In the genomic region with DNA sequence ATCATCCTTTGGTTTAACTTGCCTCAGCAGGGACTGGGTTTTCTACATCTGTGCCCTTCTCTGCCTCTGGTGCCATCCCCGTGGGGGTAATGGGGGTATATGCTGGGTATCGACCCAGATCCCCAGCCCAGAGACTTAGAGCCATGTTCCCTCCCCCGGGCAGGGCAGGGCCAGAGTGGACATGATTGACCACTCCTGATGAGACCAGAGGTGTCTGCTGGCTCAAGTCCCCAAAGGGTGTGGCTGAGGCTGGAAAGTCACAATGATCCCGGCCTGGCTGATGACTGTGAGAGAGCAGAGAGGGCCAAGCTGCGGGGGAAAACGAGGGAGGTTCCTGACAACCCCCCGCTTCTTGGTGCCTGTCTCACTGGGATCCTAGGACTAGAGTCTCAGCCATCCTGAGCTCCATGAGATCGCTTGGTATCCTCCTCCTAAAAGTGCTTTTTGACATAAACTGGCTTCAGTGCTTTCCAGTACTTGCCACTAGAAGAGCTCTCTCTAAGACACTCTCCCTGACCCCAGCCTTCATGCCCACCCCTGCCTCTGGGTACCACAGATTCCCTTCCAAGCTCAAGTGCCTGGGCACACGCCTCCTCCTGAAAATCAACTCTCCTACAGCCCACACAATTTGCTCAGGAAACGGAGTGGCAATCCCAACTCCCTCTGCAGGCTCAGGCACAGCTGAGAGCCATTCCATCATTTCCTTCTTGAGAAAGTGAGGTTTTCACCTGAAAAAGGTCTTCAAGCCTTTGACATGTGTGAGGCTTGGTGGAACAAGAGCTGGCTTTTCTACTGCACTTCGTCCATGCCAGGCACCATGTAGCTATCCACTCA, we compare ENCODE assay signal across 22 cellular contexts. TPM values are rescaled to one million over a fixed set of nuclear protein-coding genes. Genes with fewer than 3 reads are reported as not detected.
A peak's percentile ranks its signal among the peaks of the same experiment; 100 is the strongest.
DNase-seq lines count a peak whose midpoint lies in the region; ATAC-seq, FAIRE-seq and TF ChIP-seq lines count a peak whose summit lies in the region.
"Had no signal": no experiment of that assay in that cellular context is flagged by ENCODE, and none has a peak within 500 bp of the region (broad histone marks: within the 10 kb centered on the region; RNA-seq: fewer than 3 reads in every experiment).

No MANE protein-coding gene starts in this region.

- H4K20me1 ChIP-seq in H9 (ENCODE audit: control insufficient read depth, insufficient read depth, insufficient read length) (no peaks in the 10 kb centered on the region), GM12878 (ENCODE audit: control insufficient read depth, insufficient read depth) (no peaks in the 10 kb centered on the region)

- DNase-seq in H9 (no peak), GM12878 (ENCODE audit: low read depth, low spot score) (no peak), lung (ENCODE audit: low spot score) (peak; percentile 27), tibial artery (no peak), RPMI8226 (no peak)
- DNase-seq in stimulated activated CD8-positive, alpha-beta memory T cell treated with anti-CD3 and anti-CD28 coated beads, Interleukin-4, amount 100 ng/mL, for 48 hours = no peak
- DNase-seq: ACHN, DMS 273 treated with DMSO at 0.1 percent for 48 hours, DND-41, KBM-7, NCI-H1417, NCI-H187, NCI-H2107, NCI-H2227 treated with DMSO at 0.1 percent for 48 hours, NCI-H524, NCI-H82, SHP77 treated with DMSO at 0.1 percent for 48 hours had no signal

- H3K27me3 ChIP-seq in H9 (ENCODE audit: insufficient read depth, low read length) = no peaks in the 10 kb centered on the region
- H3K27me3 ChIP-seq in GM12878 (replicated peaks in 1 of 2; ENCODE audit: control insufficient read depth in 2 of 2, insufficient read depth in 2 of 2, low read length in 1 of 2) = no peaks in the 10 kb centered on the region
- H3K27me3 ChIP-seq in lung (ENCODE audit: control insufficient read depth, insufficient read depth) = no peaks in the 10 kb centered on the region
- H3K27me3 ChIP-seq in tibial artery = peaks cover 0 to 13% of the 10 kb centered on the region in 2 donors

- H3T11ph ChIP-seq in H9 (ENCODE audit: low read length) = no peak overlapping the region

- no peak overlapping the region; a peak in 1 of 5 replicates for H3K4me3 Mint-ChIP-seq in H9
- no peak overlapping the region for H3K4me3 Mint-ChIP-seq in stimulated activated memory B cell treated with anti-CD40 and anti-IgM and Interleukin-4, amounts not matched to agents 10 μg/mL and 1 μg/mL and 100 μg/mL, for 72 hours

- no peaks in the 10 kb centered on the region; a peak in 2 of 5 replicates for H3K9me3 Mint-ChIP-seq in H9
- peaks cover 1% of the 10 kb centered on the region for H3K9me3 Mint-ChIP-seq in stimulated activated memory B cell treated with anti-CD40 and anti-IgM and Interleukin-4, amounts not matched to agents 10 μg/mL and 1 μg/mL and 100 μg/mL, for 72 hours

- no peak overlapping the region for H2BK120ac ChIP-seq in H9 (ENCODE audit: low read depth, low read length, poor library complexity, severe bottlenecking)

- H3K23me2 ChIP-seq in H9 (ENCODE audit: insufficient read length, low read depth, low read length, poor library complexity, severe bottlenecking) = no peaks in the 10 kb centered on the region

- no peaks in the 10 kb centered on the region; the same call in 1 of the 2 replicates for H3K27me3 Mint-ChIP-seq in H9 (ENCODE audit: low read depth)
- no peaks in the 10 kb centered on the region for H3K27me3 Mint-ChIP-seq in stimulated activated memory B cell treated with anti-CD40 and anti-IgM and Interleukin-4, amounts not matched to agents 10 μg/mL and 1 μg/mL and 100 μg/mL, for 72 hours

- no peak overlapping the region for H2BK15ac ChIP-seq in H9 (ENCODE audit: low read depth, low read length)

- H2AFZ ChIP-seq in H9 (ENCODE audit: low read length) (no peak overlapping the region), GM12878 (ENCODE audit: control insufficient read depth, low read depth, low read length) (no peak overlapping the region)

- no peak overlapping the region for H3K23ac ChIP-seq in H9 (ENCODE audit: insufficient read length, low read depth, low read length)

- H3K36me3 ChIP-seq in GM12878 (ENCODE audit: control insufficient read depth in 2 of 2, insufficient read depth in 2 of 2, low read length in 1 of 2) = no peaks in the 10 kb centered on the region
- H3K36me3 ChIP-seq in lung (ENCODE audit: control insufficient read depth in 2 of 2, insufficient read depth in 2 of 2, low read length in 2 of 2) = no peaks in the 10 kb centered on the region
- H3K36me3 ChIP-seq in tibial artery = no peaks in the 10 kb centered on the region

- intact Hi-C loops in GM12878 (cut with micrococcal nuclease; ENCODE audit: unreplicated experiment) (loop anchor here (2.0 to 5.0 kb wide), 2 partner anchors 60 to 171 kb away; no protein-coding TSS in a partner anchor), tibial artery (cut with DNase I; ENCODE audit: low total_unique reads) (no loop called here)

- H3K79me1 ChIP-seq in H9 (ENCODE audit: insufficient read depth, low read depth, low read length, poor library complexity, severe bottlenecking) = no peaks in the 10 kb centered on the region

- no peaks in the 10 kb centered on the region for H3K9me3 ChIP-seq in H9 (ENCODE audit: control insufficient read depth, low read depth, low read length)
- no peaks in the 10 kb centered on the region for H3K9me3 ChIP-seq in GM12878 (replicated peaks; ENCODE audit: control insufficient read depth, insufficient read depth, low read length)
- peaks cover 0 to 2% of the 10 kb centered on the region in 2 donors for H3K9me3 ChIP-seq in lung (ENCODE audit: control insufficient read depth in 2 of 2, insufficient read depth in 1 of 2, low read length in 1 of 2)
- H3K9me3 ChIP-seq in tibial artery = no peaks in the 10 kb centered on the region

- H3K4me2 ChIP-seq in H9 (ENCODE audit: insufficient read depth, insufficient read length, low read length) (no peak overlapping the region), GM12878 (ENCODE audit: control insufficient read depth, insufficient read depth) (peak overlapping the region; percentile 70; the same call in 1 of the 2 replicates)

- H4K8ac ChIP-seq in H9 (replicated peaks; ENCODE audit: insufficient read length, low read depth, low read length) = no peak overlapping the region

- H3K4me3 ChIP-seq in GM12878 (no peak overlapping the region), lung (no peak overlapping the region), tibial artery (no peak overlapping the region)

- SMC1A ChIA-PET in GM12878 (lab: Charles Lee; ENCODE audit: uncharacterized antibody, unreplicated experiment) = interaction anchor here (1.2 to 1.8 kb wide), 3 partner anchors 11 to 174 kb away, joined by 3 to 8 read pairs (median 3); a partner anchor contains a TSS

- CTCF ChIA-PET in GM12878 (lab: Yijun Ruan, JAX) = interaction anchor here (0.7 to 2.0 kb wide), 3 partner anchors 23 to 706 kb away, joined by 3 to 6 read pairs (median 5); no protein-coding TSS in a partner anchor

- no peak for FAIRE-seq in GM12878 (lab: Jason Lieb, UNC)

- H3K56ac ChIP-seq in H9 (ENCODE audit: insufficient read length, low read depth, low read length) = no peak overlapping the region

- H2BK12ac ChIP-seq in H9 (ENCODE audit: insufficient read length, low read depth, low read length) = no peak overlapping the region

- H3K27ac ChIP-seq in H9 (ENCODE audit: insufficient read length, low read depth, low read length) = no peak overlapping the region
- no peak overlapping the region for H3K27ac ChIP-seq in GM12878 (ENCODE audit: control insufficient read depth, insufficient read depth)
- H3K27ac ChIP-seq in lung (ENCODE audit: low read depth in 1 of 2, low read length in 1 of 2) = no peak overlapping the region
- H3K27ac ChIP-seq in tibial artery = no peak overlapping the region

- no peak for TF ChIP-seq EP300 in GM12878 (IDR thresholded peaks at IDR 0.05; ENCODE audit: borderline replicate concordance in 1 of 2, control insufficient read depth in 1 of 2, low read depth in 2 of 2, low read length in 2 of 2)

- H3K14ac ChIP-seq in H9 (ENCODE audit: insufficient read depth, low read length) = 0 out of 2 replicates have a peak overlapping the region, but pooled peaks have one; percentile 65

- no peak for TF ChIP-seq POLR2A in GM12878 (IDR thresholded peaks at IDR 0.05; ENCODE audit: low read depth, low read length)

- TF ChIP-seq CTCF in H9 (conservative IDR thresholded peaks at IDR 0.05) = no peak
- TF ChIP-seq CTCF in GM12878 (IDR thresholded peaks at IDR 0.05 in 2 of 3, conservative IDR thresholded peaks at IDR 0.05 in 1 of 3; ENCODE audit: control insufficient read depth in 2 of 3, extremely low read depth in 1 of 3, insufficient read depth in 1 of 3, low read depth in 3 of 3, low read length in 3 of 3) = no peak
- no peak for TF ChIP-seq CTCF in lung (IDR thresholded peaks at IDR 0.05; ENCODE audit: control extremely low read depth, extremely low read depth)
- TF ChIP-seq CTCF in tibial artery (IDR thresholded peaks at IDR 0.05) = no peak

- H4K5ac ChIP-seq in H9 (ENCODE audit: insufficient read length, low read depth, low read length) = no peak overlapping the region

- no peak overlapping the region for H3K18ac ChIP-seq in H9 (ENCODE audit: insufficient read length, low read depth, low read length)

- H3K79me2 ChIP-seq in H9 (ENCODE audit: insufficient read depth, low read length) (no peaks in the 10 kb centered on the region), GM12878 (ENCODE audit: control insufficient read depth, insufficient read depth, low read length) (no peaks in the 10 kb centered on the region)

- RAD21 ChIA-PET in GM12878 (lab: Charles Lee; ENCODE audit: unreplicated experiment) = no interaction called here

- H2BK5ac ChIP-seq in H9 (ENCODE audit: insufficient read length, low read length) = no peak overlapping the region

- in situ Hi-C loops in GM12878 (cut with MboI) = no loop called here

- H2BK20ac ChIP-seq in H9 (ENCODE audit: low read depth, low read length, poor library complexity, severe bottlenecking) = no peak overlapping the region

- peaks cover 4% of the 10 kb centered on the region for H3K4me1 ChIP-seq in H9 (ENCODE audit: insufficient read depth, low read length)
- peaks cover 16% of the 10 kb centered on the region for H3K4me1 ChIP-seq in GM12878 (ENCODE audit: control insufficient read depth, insufficient read depth, low read length)
- H3K4me1 ChIP-seq in lung (ENCODE audit: control insufficient read depth in 2 of 2, insufficient read depth in 2 of 2, low read length in 2 of 2) = peaks cover 5 to 10% of the 10 kb centered on the region in 2 donors
- H3K4me1 ChIP-seq in tibial artery = peaks cover 0 to 11% (median 8%) of the 10 kb centered on the region in 4 donors

- ATAC-seq in GM12878 = no peak; the same call in 2 of the 3 replicates
- no peak for ATAC-seq in lung (ENCODE audit: insufficient read depth, low FRiP score)
- ATAC-seq in stimulated activated memory B cell treated with anti-CD40 and anti-IgM and Interleukin-4, amounts not matched to agents 10 μg/mL and 1 μg/mL and 100 μg/mL, for 72 hours = no peak
- no peak for ATAC-seq in HG02623 (IDR thresholded peaks at IDR 0.05; ENCODE audit: unreplicated experiment)
- ATAC-seq: HCT116, SK-N-SH treated with all-trans-retinoic acid at 6 μM for 48 hours had no signal

- no peak overlapping the region for H3K4ac ChIP-seq in H9 (ENCODE audit: low read depth, low read length)

- no TSS peak for BruUV-seq in GM12878 (replicated peaks; lab: Mats Ljungman, UMichigan)

- no peak overlapping the region for H2AK5ac ChIP-seq in H9 (ENCODE audit: insufficient read length, low read length)

- H3K36me3 Mint-ChIP-seq in H9 (ENCODE audit: insufficient read depth in 1 of 3, low read depth in 3 of 3) = no peaks in the 10 kb centered on the region
- H3K36me3 Mint-ChIP-seq in stimulated activated memory B cell treated with anti-CD40 and anti-IgM and Interleukin-4, amounts not matched to agents 10 μg/mL and 1 μg/mL and 100 μg/mL, for 72 hours = no peaks in the 10 kb centered on the region

- no peak overlapping the region for H3K9ac ChIP-seq in H9 (ENCODE audit: extremely low read depth, insufficient read length, low read length)
- no peak overlapping the region for H3K9ac ChIP-seq in GM12878 (ENCODE audit: control insufficient read depth, insufficient read depth, low read length)

- H3K4me1 Mint-ChIP-seq in H9 = peaks cover 9 to 10% of the 10 kb centered on the region in 2 experiments
- peaks cover 17% of the 10 kb centered on the region for H3K4me1 Mint-ChIP-seq in stimulated activated memory B cell treated with anti-CD40 and anti-IgM and Interleukin-4, amounts not matched to agents 10 μg/mL and 1 μg/mL and 100 μg/mL, for 72 hours

- POLR2A ChIA-PET in GM12878 (lab: Charles Lee) = no interaction called here

- TF ChIP-seq RAD21 in GM12878 (IDR thresholded peaks at IDR 0.05; ENCODE audit: insufficient read depth, low read depth, low read length) = no peak

- no CpG with 5 or more reads among the region's 11 CpGs for WGBS in H9 (ENCODE audit: extremely low coverage, insufficient read length, low lambda C conversion rate)
- WGBS in GM12878 (ENCODE audit: insufficient coverage, insufficient replicate concordance, low lambda C conversion rate, missing lambda C conversion rate) = 32% methylated on average over 11 of the region's 11 CpGs
- 82 to 90% methylated on average over 11 of the region's 11 CpGs for WGBS in lung, 2 donors

- H3K27ac Mint-ChIP-seq in H9 = peak overlapping the region in 1 of 3 experiments; percentile 30; a peak in 2 of 7 replicates
- peak overlapping the region; percentile 96 for H3K27ac Mint-ChIP-seq in stimulated activated memory B cell treated with anti-CD40 and anti-IgM and Interleukin-4, amounts not matched to agents 10 μg/mL and 1 μg/mL and 100 μg/mL, for 72 hours

- no peak overlapping the region for H4K91ac ChIP-seq in H9 (ENCODE audit: insufficient read length, low read depth, low read length)

RNA-seq across cellular contexts. Expression of a gene that starts 33.9 kb away (rescaled TPM):
- total RNA-seq in H9 (2021) (not detected in 2 replicates), GM12878 (2014; rRNA removed) (not detected in 2 replicates), GM12878 (2014; rRNA removed; fragmentation: Illumina TruSeq; extraction: Trizol) (not detected in 2 replicates), GM12878 (2021) (not detected in 2 replicates), lung (not detected)
- not detected in 2 replicates for total RNA-seq in GM12878 (2013; cell fraction: nucleolus; rRNA removed)
- not detected for polyA plus RNA-seq in GM12878 (2011; ENCODE audit: low read depth)
- polyA plus RNA-seq in GM12878 (2011; rRNA removed) (not detected in 2 replicates), GM12878 (2014; fragmentation: Illumina TruSeq; extraction: Trizol) (not detected in 2 replicates), GM12878 (2014; fragmentation: Nextera tagmentation; extraction: Ambion mirVana) (not detected), GM12878 (2014; rRNA removed) (not detected in 2 replicates), GM12878 (2016; fragmentation: Nextera tagmentation; extraction: Ambion mirVana) (not detected), lung (under 1 TPM in 1 of 2 donors, not detected in 1; 0.10 TPM)
- polyA plus RNA-seq in GM12878 (2011; cell fraction: cytosol; rRNA removed) = not detected in 2 replicates
- not detected in 2 replicates for polyA plus RNA-seq in GM12878 (2011; cell fraction: nucleus; rRNA removed)
- polyA plus RNA-seq in GM12878 (2012) = not detected in 2 replicates
- not detected in 2 replicates for polyA minus RNA-seq in GM12878 (2011; rRNA and poly(A)+ RNA removed)
- polyA minus RNA-seq in GM12878 (2011; cell fraction: cytosol; rRNA and poly(A)+ RNA removed) = not detected in 2 replicates
- not detected in 2 replicates for polyA minus RNA-seq in GM12878 (2011; cell fraction: nucleus; rRNA and poly(A)+ RNA removed)
- total RNA-seq: RPMI7951 had no signal
